In the genomic region with DNA sequence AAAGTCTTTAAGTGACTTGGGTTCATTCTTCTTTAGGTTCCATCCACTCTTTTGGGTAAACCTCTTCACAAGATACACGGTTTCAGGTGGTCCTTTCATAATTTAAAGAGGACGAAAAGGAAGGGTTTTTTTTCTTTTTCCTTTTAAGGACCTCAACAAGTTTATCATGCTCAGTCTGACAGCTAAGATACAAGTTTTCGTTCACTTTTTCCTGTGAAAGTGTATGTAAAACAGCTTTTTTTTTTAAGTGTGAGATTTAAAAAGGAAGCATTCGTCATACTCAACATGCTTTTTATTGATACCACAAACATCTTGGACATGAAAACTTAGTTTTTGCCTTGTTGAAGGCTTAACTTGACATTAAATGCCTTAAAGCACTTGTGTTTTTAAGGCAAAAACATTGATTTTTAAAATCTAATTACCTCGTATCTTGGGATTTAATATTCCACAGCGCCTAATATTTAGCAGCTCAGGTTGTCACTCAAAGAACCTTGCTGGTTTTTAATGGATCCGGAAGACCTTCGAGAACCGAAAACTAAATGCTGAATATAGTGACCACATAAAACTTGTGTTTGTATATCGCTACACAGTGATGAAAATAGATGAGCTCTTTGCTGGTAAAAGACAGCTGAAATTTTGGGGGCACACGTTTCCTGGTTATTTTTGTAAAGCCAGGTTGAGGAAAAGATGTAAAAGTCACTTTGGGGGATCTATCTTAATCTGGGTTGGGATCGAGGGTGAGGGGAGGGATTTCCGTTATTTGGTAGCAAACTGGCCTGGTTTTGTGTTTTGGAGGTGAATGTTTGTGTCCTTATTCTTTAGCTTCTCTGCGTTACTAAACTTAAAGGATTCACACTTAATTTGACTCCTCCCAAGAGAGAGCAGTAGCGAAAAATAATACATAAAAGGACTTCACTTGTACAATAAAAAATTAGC, we compare ENCODE assay signal across 9 cellular contexts. TPM values are rescaled to one million over a fixed set of nuclear protein-coding genes. Genes with fewer than 3 reads are reported as not detected.
DNase-seq lines count a peak whose midpoint lies in the region; ATAC-seq, FAIRE-seq and TF ChIP-seq lines count a peak whose summit lies in the region.
"Had no signal": no experiment of that assay in that cellular context is flagged by ENCODE, and none has a peak within 500 bp of the region (broad histone marks: within the 10 kb centered on the region; RNA-seq: fewer than 3 reads in every experiment).

No MANE protein-coding gene starts in this region.

- H3K9me2 ChIP-seq in Loucy (replicated peaks; ENCODE audit: low read depth, low read length), result no peaks in the 10 kb centered on the region

- peaks cover 73% of the 10 kb centered on the region for H3K79me2 ChIP-seq in Loucy (ENCODE audit: insufficient read depth, low read length)

- H3K4me3 ChIP-seq in BJ (ENCODE audit: low read depth, low read length), result peak overlapping the region; percentile 92
- H3K4me3 ChIP-seq in Loucy (ENCODE audit: low read length, poor library complexity, severe bottlenecking), result peak overlapping the region; percentile 99
- peak overlapping the region; percentile 58 to 100 (median 94) for H3K4me3 ChIP-seq in dorsolateral prefrontal cortex

- ATAC-seq in natural killer cell treated with Interleukin-12 subunit alpha and Interleukin-12 subunit beta and Interleukin-15 and Interleukin-18, amount 100 ng/mL, for 72 hours, result no peak
- ATAC-seq in HG02623 (IDR thresholded peaks at IDR 0.05; ENCODE audit: unreplicated experiment), result no peak

- CTCF ChIA-PET in BJ (lab: Yijun Ruan, JAX), result interaction anchor here (0.7 to 1.7 kb wide), 2 partner anchors 91 to 202 kb away, joined by 3 to 4 read pairs; no protein-coding TSS in a partner anchor

- no peaks in the 10 kb centered on the region for H3K27me3 ChIP-seq in BJ (ENCODE audit: control insufficient read depth, insufficient read depth, low read length)
- peaks cover 9% of the 10 kb centered on the region for H3K27me3 ChIP-seq in Loucy (ENCODE audit: insufficient read depth, low read length, poor library complexity, severe bottlenecking)
- H3K27me3 ChIP-seq in dorsolateral prefrontal cortex, result no peaks in the 10 kb centered on the region

- intact Hi-C loops in dorsolateral prefrontal cortex (cut with DNase I), result loop anchor here (2.0 to 10.0 kb wide), 6 partner anchors 33 to 444 kb away; a partner anchor contains a TSS

- DNase-seq in BJ (ENCODE audit: low read depth), result no peak
- no peak for DNase-seq in dorsolateral prefrontal cortex
- no peak for DNase-seq in natural killer cell treated with Interleukin-12 subunit alpha and Interleukin-12 subunit beta and Interleukin-15 and Interleukin-18, amount 100 ng/mL, for 72 hours (ENCODE audit: low spot score)
- DNase-seq in frontal cortex (ENCODE audit: low spot score in 2 of 2), result no peak
- no peak for DNase-seq in NCI-H1417 (lab: John Stamatoyannopoulos, UW)
- DNase-seq in activated CD4-positive, CD25-positive, alpha-beta regulatory T cell (lab: John Stamatoyannopoulos, UW), result no peak

- no peaks in the 10 kb centered on the region for H3F3A ChIP-seq in Loucy (ENCODE audit: low read depth)

- no peaks in the 10 kb centered on the region for H3K9me3 ChIP-seq in Loucy (ENCODE audit: insufficient read depth, low read depth, low read length)

- TF ChIP-seq CTCF in BJ (IDR thresholded peaks at IDR 0.05; ENCODE audit: insufficient read depth, low read depth, low read length) (no peak), Loucy (conservative IDR thresholded peaks at IDR 0.05; ENCODE audit: low read length) (no peak), dorsolateral prefrontal cortex (IDR thresholded peaks at IDR 0.05 in 54 of 56, conservative IDR thresholded peaks at IDR 0.05 in 2 of 56; ENCODE audit: low read depth in 1 of 56, partially characterized antibody in 56 of 56) (no peak)

- no peaks in the 10 kb centered on the region for H3K36me3 ChIP-seq in BJ (ENCODE audit: control insufficient read depth, insufficient read depth, low read length)
- H3K36me3 ChIP-seq in Loucy (ENCODE audit: insufficient read depth, low read length), result peaks cover 22% of the 10 kb centered on the region

- H3K27me3 Mint-ChIP-seq in natural killer cell treated with Interleukin-12 subunit alpha and Interleukin-12 subunit beta and Interleukin-15 and Interleukin-18, amount 100 ng/mL, for 72 hours, result no peaks in the 10 kb centered on the region

- POLR2A ChIA-PET in BJ (lab: Charles Lee), result interaction anchor here (0.7 to 1.2 kb wide), 3 partner anchors 52 to 108 kb away, joined by 3 to 19 read pairs (median 10); no protein-coding TSS in a partner anchor

- H3K4me3 Mint-ChIP-seq in natural killer cell treated with Interleukin-12 subunit alpha and Interleukin-12 subunit beta and Interleukin-15 and Interleukin-18, amount 100 ng/mL, for 72 hours, result peak overlapping the region; percentile 98

- no peaks in the 10 kb centered on the region for H3K9me3 Mint-ChIP-seq in natural killer cell treated with Interleukin-12 subunit alpha and Interleukin-12 subunit beta and Interleukin-15 and Interleukin-18, amount 100 ng/mL, for 72 hours

- no peak for FAIRE-seq in frontal cortex (lab: Jason Lieb, UNC)
- FAIRE-seq: GM18507 had no signal

- H3K4me1 Mint-ChIP-seq in natural killer cell treated with Interleukin-12 subunit alpha and Interleukin-12 subunit beta and Interleukin-15 and Interleukin-18, amount 100 ng/mL, for 72 hours (ENCODE audit: low read depth in 2 of 2), result peaks cover 36 to 42% of the 10 kb centered on the region in 2 donors

- H3K36me3 Mint-ChIP-seq in natural killer cell treated with Interleukin-12 subunit alpha and Interleukin-12 subunit beta and Interleukin-15 and Interleukin-18, amount 100 ng/mL, for 72 hours, result peaks cover 36% of the 10 kb centered on the region

- peaks cover 41% of the 10 kb centered on the region for H3K4me1 ChIP-seq in Loucy (ENCODE audit: insufficient read depth, low read length, poor library complexity, severe bottlenecking)

- peaks cover 71% of the 10 kb centered on the region for H4K20me1 ChIP-seq in Loucy (ENCODE audit: insufficient read depth, low read length, poor library complexity, severe bottlenecking)

- H3K9ac ChIP-seq in Loucy (ENCODE audit: low read depth, low read length, poor library complexity, severe bottlenecking), result peak overlapping the region; percentile 100

- peak overlapping the region; percentile 94 for H3K4me2 ChIP-seq in Loucy (ENCODE audit: low read depth, low read length, poor library complexity, severe bottlenecking)

- H3K27ac Mint-ChIP-seq in natural killer cell treated with Interleukin-12 subunit alpha and Interleukin-12 subunit beta and Interleukin-15 and Interleukin-18, amount 100 ng/mL, for 72 hours, result peak overlapping the region; percentile 91 to 99

- H2AFZ ChIP-seq in Loucy (ENCODE audit: low read length), result no peak overlapping the region

- H3K27ac ChIP-seq in dorsolateral prefrontal cortex, result peak overlapping the region in 41 of 59 donors; percentile 6 to 100 (median 98)

RNA-seq across cellular contexts. Expression of a gene that starts 2.3 kb away (rescaled TPM):
- polyA plus RNA-seq in BJ (2011; rRNA removed), result 14.6 and 23.1 TPM in 2 replicates
- 21.1 and 23.4 TPM in 2 replicates for polyA minus RNA-seq in BJ (2011; rRNA and poly(A)+ RNA removed)
- total RNA-seq in dorsolateral prefrontal cortex (10 to 100 TPM; 43.4 to 84.8 (median 60.0) TPM), frontal cortex (77.0 TPM)
- total RNA-seq in natural killer cell treated with Interleukin-12 subunit alpha and Interleukin-12 subunit beta and Interleukin-15 and Interleukin-18, amount 100 ng/mL, for 72 hours, result 10 to 100 TPM; 63.4 to 74.3 TPM

RNA-seq across cellular contexts. Expression of a gene that starts 34.3 kb away (rescaled TPM):
- polyA plus RNA-seq in BJ (2011; rRNA removed), result 5.1 and 9.1 TPM in 2 replicates
- 4.3 and 4.4 TPM in 2 replicates for polyA minus RNA-seq in BJ (2011; rRNA and poly(A)+ RNA removed)
- total RNA-seq in dorsolateral prefrontal cortex (10 to 100 TPM in 119 of 120 experiments, 1 to 10 TPM in 1; 9.9 to 46.5 (median 32.4) TPM), frontal cortex (8.6 TPM)
- total RNA-seq in natural killer cell treated with Interleukin-12 subunit alpha and Interleukin-12 subunit beta and Interleukin-15 and Interleukin-18, amount 100 ng/mL, for 72 hours, result 10 to 100 TPM in 1 of 2 donors, 1 to 10 TPM in 1; 4.3 to 10.5 TPM
